19 cellular contexts compared by ENCODE assay signal in genomic region chr6:72826033-72826432, GRCh38.
DNase-seq lines count a peak whose midpoint lies in the region; ATAC-seq, FAIRE-seq and TF ChIP-seq lines count a peak whose summit lies in the region.
"Had no signal": no experiment of that assay in that cellular context is flagged by ENCODE, and none has a peak within 500 bp of the region (broad histone marks: within the 10 kb centered on the region; RNA-seq: fewer than 3 reads in every experiment).

No MANE protein-coding gene starts in this region.

- H3K9me3 ChIP-seq in skeletal muscle satellite cell (replicated peaks; ENCODE audit: low read length): no peaks in the 10 kb centered on the region
- H3K9me3 ChIP-seq: Caco-2, esophagus muscularis mucosa had no signal

- peak; percentile 64 for ATAC-seq in activated CD8-positive, alpha-beta T cell treated with anti-CD3 and anti-CD28 coated beads for 36 hours
- no peak for ATAC-seq in activated CD8-positive, alpha-beta T cell treated with anti-CD3 and anti-CD28 coated beads, Interleukin-2, amount 10 ng/mL, durations not matched to agents 7 days and 5 days
- no peak for ATAC-seq in GM19324 (IDR thresholded peaks at IDR 0.05; ENCODE audit: low FRiP score, unreplicated experiment)
- ATAC-seq: activated CD8-positive, alpha-beta memory T cell treated with anti-CD3 and anti-CD28 coated beads, Interleukin-2, amount 10 ng/mL, durations not matched to agents 7 days and 5 days; GM23338; sciatic nerve had no signal

- DNase-seq in activated CD8-positive, alpha-beta T cell treated with anti-CD3 and anti-CD28 coated beads for 36 hours: no peak
- DNase-seq in activated CD8-positive, alpha-beta T cell treated with anti-CD3 and anti-CD28 coated beads, Interleukin-2, amount 10 ng/mL, durations not matched to agents 7 days and 5 days: no peak
- DNase-seq in RCC 7860 (ENCODE audit: low spot score) (peak; percentile 56), epithelial cell of proximal tubule (ENCODE audit: low read depth) (peak; percentile 27), Kasumi-1 (lab: John Stamatoyannopoulos, UW) (no peak), hepatic stellate cell (ENCODE audit: low spot score) (no peak)
- DNase-seq: activated CD8-positive, alpha-beta memory T cell treated with anti-CD3 and anti-CD28 coated beads, Interleukin-2, amount 10 ng/mL, durations not matched to agents 7 days and 5 days; amniotic stem cell; Caco-2; cortex of kidney; stimulated activated naive CD4-positive, alpha-beta T cell had no signal

- peaks cover 23% of the 10 kb centered on the region for H3K4me1 ChIP-seq in skeletal muscle satellite cell (ENCODE audit: control insufficient read depth, insufficient read depth, low read length)
- H3K4me1 ChIP-seq: Caco-2, esophagus muscularis mucosa had no signal

- H3K27me3 Mint-ChIP-seq in activated CD8-positive, alpha-beta T cell treated with anti-CD3 and anti-CD28 coated beads for 36 hours: no peaks in the 10 kb centered on the region
- no peaks in the 10 kb centered on the region for H3K27me3 Mint-ChIP-seq in activated CD8-positive, alpha-beta T cell treated with anti-CD3 and anti-CD28 coated beads, Interleukin-2, amount 10 ng/mL, durations not matched to agents 7 days and 5 days (ENCODE audit: low read depth)
- H3K27me3 Mint-ChIP-seq: activated CD8-positive, alpha-beta memory T cell treated with anti-CD3 and anti-CD28 coated beads, Interleukin-2, amount 10 ng/mL, durations not matched to agents 7 days and 5 days; IgD-negative memory B cell had no signal

- no peak for FAIRE-seq in RCC 7860 (lab: Jason Lieb, UNC)
- FAIRE-seq: urothelium cell line had no signal

- no peak for TF ChIP-seq CTCF in activated CD8-positive, alpha-beta T cell treated with anti-CD3 and anti-CD28 coated beads for 36 hours (IDR thresholded peaks at IDR 0.05)
- no peak for TF ChIP-seq CTCF in epithelial cell of proximal tubule (conservative IDR thresholded peaks at IDR 0.05; ENCODE audit: low read depth, low read length)

- peaks cover 12% of the 10 kb centered on the region for H3K36me3 Mint-ChIP-seq in activated CD8-positive, alpha-beta T cell treated with anti-CD3 and anti-CD28 coated beads for 36 hours (ENCODE audit: low read depth)
- H3K36me3 Mint-ChIP-seq in activated CD8-positive, alpha-beta T cell treated with anti-CD3 and anti-CD28 coated beads, Interleukin-2, amount 10 ng/mL, durations not matched to agents 7 days and 5 days (ENCODE audit: low read depth): peaks cover 4% of the 10 kb centered on the region
- H3K36me3 Mint-ChIP-seq: activated CD8-positive, alpha-beta memory T cell treated with anti-CD3 and anti-CD28 coated beads, Interleukin-2, amount 10 ng/mL, durations not matched to agents 7 days and 5 days had no signal

- no peak overlapping the region for H3K27ac Mint-ChIP-seq in activated CD8-positive, alpha-beta T cell treated with anti-CD3 and anti-CD28 coated beads for 36 hours
- H3K27ac Mint-ChIP-seq in activated CD8-positive, alpha-beta T cell treated with anti-CD3 and anti-CD28 coated beads, Interleukin-2, amount 10 ng/mL, durations not matched to agents 7 days and 5 days: no peak overlapping the region
- H3K27ac Mint-ChIP-seq: activated CD8-positive, alpha-beta memory T cell treated with anti-CD3 and anti-CD28 coated beads, Interleukin-2, amount 10 ng/mL, durations not matched to agents 7 days and 5 days; GM23338; IgD-negative memory B cell had no signal

- H3K4me3 ChIP-seq in epithelial cell of proximal tubule (ENCODE audit: low read depth, low read length) (no peak overlapping the region), skeletal muscle satellite cell (ENCODE audit: low read length) (no peak overlapping the region)
- H3K4me3 ChIP-seq: esophagus muscularis mucosa, GM23338, lung had no signal

- POLR2A ChIA-PET in activated CD8-positive, alpha-beta T cell treated with anti-CD3 and anti-CD28 coated beads for 36 hours (lab: Charles Lee): interaction anchor here (0.5 kb wide), 1 partner anchor 359 kb away, joined by 3 read pairs; no protein-coding TSS in a partner anchor
- POLR2A ChIA-PET in activated CD8-positive, alpha-beta T cell treated with anti-CD3 and anti-CD28 coated beads, Interleukin-2, amount 10 ng/mL, durations not matched to agents 7 days and 5 days (lab: Charles Lee): no interaction called here

- no peak overlapping the region for H3K4me3 Mint-ChIP-seq in activated CD8-positive, alpha-beta T cell treated with anti-CD3 and anti-CD28 coated beads for 36 hours
- no peak overlapping the region for H3K4me3 Mint-ChIP-seq in activated CD8-positive, alpha-beta T cell treated with anti-CD3 and anti-CD28 coated beads, Interleukin-2, amount 10 ng/mL, durations not matched to agents 7 days and 5 days
- H3K4me3 Mint-ChIP-seq: activated CD8-positive, alpha-beta memory T cell treated with anti-CD3 and anti-CD28 coated beads, Interleukin-2, amount 10 ng/mL, durations not matched to agents 7 days and 5 days; GM23338; IgD-negative memory B cell had no signal

- peaks cover 8% of the 10 kb centered on the region for H3K9me3 Mint-ChIP-seq in activated CD8-positive, alpha-beta T cell treated with anti-CD3 and anti-CD28 coated beads for 36 hours
- H3K9me3 Mint-ChIP-seq in activated CD8-positive, alpha-beta T cell treated with anti-CD3 and anti-CD28 coated beads, Interleukin-2, amount 10 ng/mL, durations not matched to agents 7 days and 5 days (ENCODE audit: insufficient read depth): no peaks in the 10 kb centered on the region

- H3K27me3 ChIP-seq in skeletal muscle satellite cell (ENCODE audit: control insufficient read depth, insufficient read depth, low read length): no peaks in the 10 kb centered on the region
- H3K27me3 ChIP-seq: esophagus muscularis mucosa had no signal

- intact Hi-C loops in activated CD8-positive, alpha-beta T cell treated with anti-CD3 and anti-CD28 coated beads for 36 hours (cut with micrococcal nuclease): loop anchor here (10.0 kb wide), 1 partner anchor 201 kb away; the partner anchor contains the start of gene KCNQ5

- H3K9ac ChIP-seq in skeletal muscle satellite cell (ENCODE audit: low read depth, low read length): no peak overlapping the region

- H3K36me3 ChIP-seq in skeletal muscle satellite cell (ENCODE audit: insufficient read depth, low read length): no peaks in the 10 kb centered on the region
- H3K36me3 ChIP-seq: esophagus muscularis mucosa had no signal

- CTCF ChIA-PET in activated CD8-positive, alpha-beta T cell treated with anti-CD3 and anti-CD28 coated beads for 36 hours (lab: Charles Lee): interaction anchor here (0.6 kb wide), 1 partner anchor 178 kb away, joined by 3 read pairs; no protein-coding TSS in a partner anchor
- CTCF ChIA-PET in activated CD8-positive, alpha-beta T cell treated with anti-CD3 and anti-CD28 coated beads, Interleukin-2, amount 10 ng/mL, durations not matched to agents 7 days and 5 days (lab: Charles Lee): no interaction called here

- peak overlapping the region; percentile 17 for H3K4me2 ChIP-seq in skeletal muscle satellite cell (ENCODE audit: low read length)
- H3K4me2 ChIP-seq: GM23338 had no signal

- peaks cover 29% of the 10 kb centered on the region for H3K4me1 Mint-ChIP-seq in activated CD8-positive, alpha-beta T cell treated with anti-CD3 and anti-CD28 coated beads for 36 hours (ENCODE audit: low read depth)
- no peaks in the 10 kb centered on the region for H3K4me1 Mint-ChIP-seq in activated CD8-positive, alpha-beta T cell treated with anti-CD3 and anti-CD28 coated beads, Interleukin-2, amount 10 ng/mL, durations not matched to agents 7 days and 5 days (ENCODE audit: low read depth)

Comparison
In these comparisons a context has a peak if more than half of its experiments do, and no peak if none do; other contexts are left out.
1. DNase-seq: peak in RCC 7860 (single experiment) and epithelial cell of proximal tubule (single experiment); none in activated CD8-positive, alpha-beta T cell treated with anti-CD3 and anti-CD28 coated beads for 36 hours (single experiment), activated CD8-positive, alpha-beta T cell treated with anti-CD3 and anti-CD28 coated beads, Interleukin-2, amount 10 ng/mL, durations not matched to agents 7 days and 5 days (single experiment), Kasumi-1 (0 of 2) and hepatic stellate cell (single experiment).